In the genomic region with DNA sequence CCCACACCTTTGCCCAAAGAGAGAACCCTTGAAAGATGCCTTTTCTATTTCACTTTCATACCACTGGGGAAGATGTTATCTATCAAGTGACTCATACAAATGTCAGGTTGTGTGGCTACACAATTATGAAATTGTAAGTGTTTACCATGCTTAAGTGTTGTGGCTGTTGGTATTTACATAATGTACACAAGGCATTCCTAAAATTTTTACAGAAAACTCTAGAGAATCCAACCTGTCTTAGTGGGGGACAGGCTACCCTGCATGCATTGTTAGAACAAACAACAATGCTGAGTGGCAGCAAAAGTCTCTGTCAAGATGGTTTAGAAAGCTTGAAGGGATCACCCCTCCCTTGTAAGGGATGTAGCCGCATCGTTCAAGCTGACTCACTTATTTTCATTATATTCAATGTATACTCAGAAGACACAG, we compare ENCODE assay signal across 16 cellular contexts. TPM values are rescaled to one million over a fixed set of nuclear protein-coding genes. Genes with fewer than 3 reads are reported as not detected.
DNase-seq lines count a peak whose midpoint lies in the region; ATAC-seq and TF ChIP-seq lines count a peak whose summit lies in the region.
"Had no signal": no experiment of that assay in that cellular context is flagged by ENCODE, and none has a peak within 500 bp of the region (broad histone marks: within the 10 kb centered on the region; RNA-seq: fewer than 3 reads in every experiment).

No MANE protein-coding gene starts in this region.

- 71 to 90% methylated on average over 2 of the region's 2 CpGs for WGBS in lung, 2 donors

- H3K27me3 ChIP-seq in MM.1S (replicated peaks; ENCODE audit: insufficient read depth, low read length) (no peaks in the 10 kb centered on the region), lung (ENCODE audit: control insufficient read depth, insufficient read depth) (no peaks in the 10 kb centered on the region)
- H3K27me3 ChIP-seq: cardiac muscle cell had no signal

- CTCF ChIA-PET in activated CD8-positive, alpha-beta memory T cell treated with anti-CD3 and anti-CD28 coated beads, Interleukin-2, amount 10 ng/mL, durations not matched to agents 7 days and 5 days (lab: Charles Lee): interaction anchor here (0.6 to 2.7 kb wide), 6 partner anchors 11 to 93 kb away, joined by 3 to 13 read pairs (median 4); no protein-coding TSS in a partner anchor
- CTCF ChIA-PET in WTC11 (lab: Charles Lee): no interaction called here

- no peaks in the 10 kb centered on the region for H3K79me2 ChIP-seq in MM.1S (ENCODE audit: low read length)

- H3K9ac ChIP-seq in MM.1S (ENCODE audit: low read length): no peak overlapping the region
- H3K9ac ChIP-seq: parathyroid adenoma had no signal

- TF ChIP-seq CTCF in MM.1S (IDR thresholded peaks at IDR 0.05; ENCODE audit: low read length) (no peak), lung (IDR thresholded peaks at IDR 0.05; ENCODE audit: control extremely low read depth, extremely low read depth) (no peak), WTC11 (IDR thresholded peaks at IDR 0.05) (no peak)

- H3F3A ChIP-seq in MM.1S (ENCODE audit: insufficient read depth, low read length): no peaks in the 10 kb centered on the region; the same call in 1 of the 2 replicates

- peak; percentile 66 for ATAC-seq in activated CD8-positive, alpha-beta memory T cell treated with anti-CD3 and anti-CD28 coated beads, Interleukin-2, amount 10 ng/mL, durations not matched to agents 7 days and 5 days
- peak; percentile 89 for ATAC-seq in activated T-helper 17 cell treated with anti-CD3 and anti-CD28 coated beads, Interleukin-2, amount 50 U/mL, for 72 hours (replicated peaks)
- ATAC-seq in lung (ENCODE audit: insufficient read depth, low FRiP score) (peak; percentile 29), WTC11 (no peak), GM19463 (IDR thresholded peaks at IDR 0.05; ENCODE audit: unreplicated experiment) (no peak), GM21390 (IDR thresholded peaks at IDR 0.05; ENCODE audit: unreplicated experiment) (no peak)

- H3K4me3 Mint-ChIP-seq in activated CD8-positive, alpha-beta memory T cell treated with anti-CD3 and anti-CD28 coated beads, Interleukin-2, amount 10 ng/mL, durations not matched to agents 7 days and 5 days: peak overlapping the region; percentile 23
- peak overlapping the region; percentile 76 for H3K4me3 Mint-ChIP-seq in activated T-helper 17 cell treated with anti-CD3 and anti-CD28 coated beads, Interleukin-2, amount 50 U/mL, for 72 hours
- H3K4me3 Mint-ChIP-seq in WTC11: no peak overlapping the region

- DNase-seq in activated CD8-positive, alpha-beta memory T cell treated with anti-CD3 and anti-CD28 coated beads, Interleukin-2, amount 10 ng/mL, durations not matched to agents 7 days and 5 days: peak; percentile 62
- no peak for DNase-seq in activated CD8-positive, alpha-beta memory T cell treated with anti-CD3 and anti-CD28 coated beads for 24 hours
- peak; percentile 36 for DNase-seq in MM.1S
- no peak for DNase-seq in lung (ENCODE audit: low spot score)
- DNase-seq in WTC11 (ENCODE audit: low spot score): no peak
- DNase-seq: glutamatergic neuron; MV-4-11; NCI-H2171; stimulated activated CD4-positive, alpha-beta T cell treated with anti-CD3 and anti-CD28 coated beads, Interleukin-12 subunit alpha, Interleukin-12 subunit beta, amount 100 ng/mL, for 4 hours had no signal

- H4K20me1 ChIP-seq in MM.1S (ENCODE audit: insufficient read depth, low read length): no peaks in the 10 kb centered on the region

- H3K9me3 Mint-ChIP-seq in activated CD8-positive, alpha-beta memory T cell treated with anti-CD3 and anti-CD28 coated beads, Interleukin-2, amount 10 ng/mL, durations not matched to agents 7 days and 5 days (ENCODE audit: low read depth): no peaks in the 10 kb centered on the region
- H3K9me3 Mint-ChIP-seq in activated T-helper 17 cell treated with anti-CD3 and anti-CD28 coated beads, Interleukin-2, amount 50 U/mL, for 72 hours: peaks cover 8% of the 10 kb centered on the region
- peaks cover 3% of the 10 kb centered on the region; the same call in 1 of the 2 replicates for H3K9me3 Mint-ChIP-seq in WTC11

- H2AFZ ChIP-seq in MM.1S (ENCODE audit: low read length): no peak overlapping the region
- H2AFZ ChIP-seq: parathyroid adenoma had no signal

- H3K9me3 ChIP-seq in MM.1S (replicated peaks; ENCODE audit: insufficient read depth, low read length) (no peaks in the 10 kb centered on the region), lung (ENCODE audit: control insufficient read depth in 2 of 2, insufficient read depth in 1 of 2, low read length in 1 of 2) (peaks cover 0 to 2% of the 10 kb centered on the region in 2 donors)

- peaks cover 7% of the 10 kb centered on the region for H3K4me1 ChIP-seq in MM.1S (ENCODE audit: low read length)
- peaks cover 2 to 8% of the 10 kb centered on the region in 2 donors for H3K4me1 ChIP-seq in lung (ENCODE audit: control insufficient read depth in 2 of 2, insufficient read depth in 2 of 2, low read length in 2 of 2)
- H3K4me1 ChIP-seq: parathyroid adenoma had no signal

- POLR2A ChIA-PET in WTC11 (lab: Charles Lee): no interaction called here

- peak overlapping the region; percentile 28; the same call in 1 of the 2 replicates for H3K4me2 ChIP-seq in MM.1S (ENCODE audit: low read depth, low read length)

- H3K4me3 ChIP-seq in MM.1S (ENCODE audit: low read length) (no peak overlapping the region), lung (no peak overlapping the region)
- H3K4me3 ChIP-seq: cardiac muscle cell, SK-N-MC had no signal

- H3K36me3 Mint-ChIP-seq in activated CD8-positive, alpha-beta memory T cell treated with anti-CD3 and anti-CD28 coated beads, Interleukin-2, amount 10 ng/mL, durations not matched to agents 7 days and 5 days: peaks cover 15% of the 10 kb centered on the region
- H3K36me3 Mint-ChIP-seq in activated T-helper 17 cell treated with anti-CD3 and anti-CD28 coated beads, Interleukin-2, amount 50 U/mL, for 72 hours (ENCODE audit: low read depth): peaks cover 13% of the 10 kb centered on the region
- H3K36me3 Mint-ChIP-seq in WTC11: no peaks in the 10 kb centered on the region

- no peaks in the 10 kb centered on the region for H3K9me2 ChIP-seq in MM.1S (replicated peaks; ENCODE audit: insufficient read depth, low read length)

- H3K27ac Mint-ChIP-seq in activated CD8-positive, alpha-beta memory T cell treated with anti-CD3 and anti-CD28 coated beads, Interleukin-2, amount 10 ng/mL, durations not matched to agents 7 days and 5 days: peak overlapping the region; percentile 76
- peak overlapping the region; percentile 52 for H3K27ac Mint-ChIP-seq in activated T-helper 17 cell treated with anti-CD3 and anti-CD28 coated beads, Interleukin-2, amount 50 U/mL, for 72 hours
- H3K27ac Mint-ChIP-seq in WTC11: no peak overlapping the region

- H3K27me3 Mint-ChIP-seq in activated CD8-positive, alpha-beta memory T cell treated with anti-CD3 and anti-CD28 coated beads, Interleukin-2, amount 10 ng/mL, durations not matched to agents 7 days and 5 days: no peaks in the 10 kb centered on the region
- H3K27me3 Mint-ChIP-seq in activated T-helper 17 cell treated with anti-CD3 and anti-CD28 coated beads, Interleukin-2, amount 50 U/mL, for 72 hours: no peaks in the 10 kb centered on the region
- H3K27me3 Mint-ChIP-seq in WTC11 (ENCODE audit: low read depth): peaks cover 32% of the 10 kb centered on the region

- peaks cover 63% of the 10 kb centered on the region for H3K4me1 Mint-ChIP-seq in activated CD8-positive, alpha-beta memory T cell treated with anti-CD3 and anti-CD28 coated beads, Interleukin-2, amount 10 ng/mL, durations not matched to agents 7 days and 5 days
- H3K4me1 Mint-ChIP-seq in activated T-helper 17 cell treated with anti-CD3 and anti-CD28 coated beads, Interleukin-2, amount 50 U/mL, for 72 hours: peaks cover 46% of the 10 kb centered on the region
- peaks cover 10% of the 10 kb centered on the region for H3K4me1 Mint-ChIP-seq in WTC11

- H3K27ac ChIP-seq in MM.1S (ENCODE audit: low read length) (no peak overlapping the region; the same call in 1 of the 2 replicates), lung (ENCODE audit: low read depth in 1 of 2, low read length in 1 of 2) (no peak overlapping the region)
- H3K27ac ChIP-seq: cardiac muscle cell, parathyroid adenoma, SK-N-MC, VCaP had no signal

- H3K36me3 ChIP-seq in MM.1S (replicated peaks; ENCODE audit: insufficient read depth, low read length) (no peaks in the 10 kb centered on the region), lung (ENCODE audit: control insufficient read depth in 2 of 2, insufficient read depth in 2 of 2, low read length in 2 of 2) (no peaks in the 10 kb centered on the region)
- H3K36me3 ChIP-seq: cardiac muscle cell had no signal

TF ChIP-seq in WTC11, 78 proteins besides CTCF, POLR2A, EP300 and RAD21 (continues in another document):
- TF ChIP-seq, protein P1, sequence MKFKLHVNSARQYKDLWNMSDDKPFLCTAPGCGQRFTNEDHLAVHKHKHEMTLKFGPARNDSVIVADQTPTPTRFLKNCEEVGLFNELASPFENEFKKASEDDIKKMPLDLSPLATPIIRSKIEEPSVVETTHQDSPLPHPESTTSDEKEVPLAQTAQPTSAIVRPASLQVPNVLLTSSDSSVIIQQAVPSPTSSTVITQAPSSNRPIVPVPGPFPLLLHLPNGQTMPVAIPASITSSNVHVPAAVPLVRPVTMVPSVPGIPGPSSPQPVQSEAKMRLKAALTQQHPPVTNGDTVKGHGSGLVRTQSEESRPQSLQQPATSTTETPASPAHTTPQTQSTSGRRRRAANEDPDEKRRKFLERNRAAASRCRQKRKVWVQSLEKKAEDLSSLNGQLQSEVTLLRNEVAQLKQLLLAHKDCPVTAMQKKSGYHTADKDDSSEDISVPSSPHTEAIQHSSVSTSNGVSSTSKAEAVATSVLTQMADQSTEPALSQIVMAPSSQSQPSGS (CRISPR knock-in tag; IDR thresholded peaks at IDR 0.05; ENCODE audit: borderline replicate concordance, low read depth): no peak
- no peak for TF ChIP-seq NFATC4 (CRISPR knock-in tag; IDR thresholded peaks at IDR 0.05)
- TF ChIP-seq TCF7 (CRISPR knock-in tag; IDR thresholded peaks at IDR 0.05; ENCODE audit: low read depth): no peak
- no peak for TF ChIP-seq MXD4 (CRISPR knock-in tag; IDR thresholded peaks at IDR 0.05; ENCODE audit: borderline replicate concordance)
- TF ChIP-seq RORB (CRISPR knock-in tag; IDR thresholded peaks at IDR 0.05): no peak
- no peak for TF ChIP-seq SOX15 (CRISPR knock-in tag; IDR thresholded peaks at IDR 0.05)
- no peak for TF ChIP-seq RELA (CRISPR knock-in tag; IDR thresholded peaks at IDR 0.05; ENCODE audit: borderline replicate concordance)
- TF ChIP-seq ZNF423 (CRISPR knock-in tag; IDR thresholded peaks at IDR 0.05): no peak
- no peak for TF ChIP-seq MYBL2 (CRISPR knock-in tag; IDR thresholded peaks at IDR 0.05)

RNA-seq across cellular contexts. Expression of a gene that starts 5.5 kb away (rescaled TPM):
- total RNA-seq in activated CD8-positive, alpha-beta memory T cell treated with anti-CD3 and anti-CD28 coated beads, Interleukin-2, amount 10 ng/mL, durations not matched to agents 7 days and 5 days: 10 to 100 TPM; 57.4 to 72.0 TPM
- total RNA-seq in activated T-helper 17 cell treated with anti-CD3 and anti-CD28 coated beads, Interleukin-2, amount 50 U/mL, for 72 hours: 10 to 100 TPM; 79.7 to 99.0 TPM
- total RNA-seq in lung (10 to 100 TPM; 40.2 to 43.7 TPM), WTC11 (2021) (6.2 to 7.7 TPM (median 6.7 TPM) in 3 replicates)
- polyA plus RNA-seq in lung: 10 to 100 TPM; 16.1 to 23.5 TPM

Comparison
In these comparisons a context has a peak if more than half of its experiments do, and no peak if none do; other contexts are left out.
1. DNase-seq: peak in activated CD8-positive, alpha-beta memory T cell treated with anti-CD3 and anti-CD28 coated beads, Interleukin-2, amount 10 ng/mL, durations not matched to agents 7 days and 5 days (single experiment) and MM.1S (single experiment); none in activated CD8-positive, alpha-beta memory T cell treated with anti-CD3 and anti-CD28 coated beads for 24 hours (single experiment), lung (single experiment) and WTC11 (single experiment).
2. ATAC-seq: peak in activated CD8-positive, alpha-beta memory T cell treated with anti-CD3 and anti-CD28 coated beads, Interleukin-2, amount 10 ng/mL, durations not matched to agents 7 days and 5 days (single experiment), activated T-helper 17 cell treated with anti-CD3 and anti-CD28 coated beads, Interleukin-2, amount 50 U/mL, for 72 hours (single experiment) and lung (single experiment); none in WTC11 (single experiment), GM19463 (single experiment) and GM21390 (single experiment).